8 cellular contexts compared by ENCODE assay signal in genomic region chr14:67359319-67359774, GRCh38. TPM values are rescaled to one million over a fixed set of nuclear protein-coding genes. Genes with fewer than 3 reads are reported as not detected.
A peak's percentile ranks its signal among the peaks of the same experiment; 100 is the strongest.
DNase-seq lines count a peak whose midpoint lies in the region; ATAC-seq and TF ChIP-seq lines count a peak whose summit lies in the region.

No MANE protein-coding gene starts in this region.

- peak overlapping the region; percentile 94 to 100 (median 99) for H3K4me3 Mint-ChIP-seq in brain

- H3K4me1 ChIP-seq in KMS-11 (ENCODE audit: low read depth, poor library complexity, severe bottlenecking) (peaks cover 50% of the 10 kb centered on the region), tibial artery (peaks cover 6 to 63% (median 43%) of the 10 kb centered on the region in 4 donors)

- peak; percentile 1 for ATAC-seq in GM18867 (IDR thresholded peaks at IDR 0.05; ENCODE audit: unreplicated experiment)
- ATAC-seq in HG02885 (IDR thresholded peaks at IDR 0.05; ENCODE audit: poor library complexity, unreplicated experiment), result no peak
- no peak for ATAC-seq in HG03097 (IDR thresholded peaks at IDR 0.05; ENCODE audit: low FRiP score, unreplicated experiment)

- peaks cover 0 to 6% (median 0%) of the 10 kb centered on the region in 5 experiments for H3K9me3 Mint-ChIP-seq in brain

- H4K20me1 ChIP-seq in KMS-11 (ENCODE audit: insufficient read depth), result no peaks in the 10 kb centered on the region

- DNase-seq in kidney glomerular epithelial cell (lab: John Stamatoyannopoulos, UW), result peak; percentile 51
- DNase-seq in tibial artery, result no peak
- DNase-seq in NOMO-1 treated with DMSO at 0.1 percent for 48 hours (lab: John Stamatoyannopoulos, UW; ENCODE audit: unreplicated experiment), result no peak

- TF ChIP-seq CTCF in KMS-11 (conservative IDR thresholded peaks at IDR 0.05; ENCODE audit: low read depth, low read length) (no peak), brain (conservative IDR thresholded peaks at IDR 0.05) (no peak), tibial artery (IDR thresholded peaks at IDR 0.05) (no peak)

- H3K4me3 ChIP-seq in KMS-11 (IDR thresholded peaks at IDR 0.05; ENCODE audit: insufficient read depth, low read depth, low read length) (no peak overlapping the region), tibial artery (peak overlapping the region; percentile 84 to 91)

- peak overlapping the region; percentile 98 to 100 (median 99) for H3K27ac Mint-ChIP-seq in brain

- H3K9me3 ChIP-seq in tibial artery, result no peaks in the 10 kb centered on the region

- H3K9ac ChIP-seq in KMS-11, result peak overlapping the region; percentile 83; the same call in 1 of the 2 replicates

- H3K4me1 Mint-ChIP-seq in brain, result peaks cover 85% of the 10 kb centered on the region

- H3K27me3 Mint-ChIP-seq in brain, result peaks cover 17% of the 10 kb centered on the region

- intact Hi-C loops in tibial artery (cut with DNase I; ENCODE audit: low total_unique reads), result no loop called here

- H3K36me3 ChIP-seq in KMS-11 (ENCODE audit: insufficient read depth) (no peaks in the 10 kb centered on the region), tibial artery (no peaks in the 10 kb centered on the region)

- H3K4me2 ChIP-seq in KMS-11, result peak overlapping the region; percentile 78

- peak overlapping the region; percentile 48 for H2AFZ ChIP-seq in KMS-11 (ENCODE audit: low read depth)

- no peaks in the 10 kb centered on the region for H3K27me3 ChIP-seq in KMS-11 (ENCODE audit: insufficient read depth, low read depth)
- no peaks in the 10 kb centered on the region for H3K27me3 ChIP-seq in tibial artery

- H3K79me2 ChIP-seq in KMS-11 (ENCODE audit: insufficient read depth, low read depth), result peaks cover 48% of the 10 kb centered on the region

- H3K27ac ChIP-seq in KMS-11, result no peak overlapping the region
- H3K27ac ChIP-seq in tibial artery, result peak overlapping the region; percentile 90 to 92

- peaks cover 6% of the 10 kb centered on the region for H3K36me3 Mint-ChIP-seq in brain

RNA-seq across cellular contexts. Expression of gene ATP6V1D, which starts 0.3 kb away (rescaled TPM):
- 150 TPM for polyA plus RNA-seq in brain (ENCODE audit: insufficient read depth, low read depth, low replicate concordance)

RNA-seq across cellular contexts. Expression of gene EIF2S1, which starts 0.8 kb away (rescaled TPM):
- 103 TPM for polyA plus RNA-seq in brain (ENCODE audit: insufficient read depth, low read depth, low replicate concordance)

RNA-seq across cellular contexts. Expression of gene PLEK2, which starts 52.6 kb away (rescaled TPM):
- polyA plus RNA-seq in brain (ENCODE audit: insufficient read depth, low read depth, low replicate concordance), result 1.8 TPM
